1 cellular context compared by ENCODE assay signal in the genomic region with DNA sequence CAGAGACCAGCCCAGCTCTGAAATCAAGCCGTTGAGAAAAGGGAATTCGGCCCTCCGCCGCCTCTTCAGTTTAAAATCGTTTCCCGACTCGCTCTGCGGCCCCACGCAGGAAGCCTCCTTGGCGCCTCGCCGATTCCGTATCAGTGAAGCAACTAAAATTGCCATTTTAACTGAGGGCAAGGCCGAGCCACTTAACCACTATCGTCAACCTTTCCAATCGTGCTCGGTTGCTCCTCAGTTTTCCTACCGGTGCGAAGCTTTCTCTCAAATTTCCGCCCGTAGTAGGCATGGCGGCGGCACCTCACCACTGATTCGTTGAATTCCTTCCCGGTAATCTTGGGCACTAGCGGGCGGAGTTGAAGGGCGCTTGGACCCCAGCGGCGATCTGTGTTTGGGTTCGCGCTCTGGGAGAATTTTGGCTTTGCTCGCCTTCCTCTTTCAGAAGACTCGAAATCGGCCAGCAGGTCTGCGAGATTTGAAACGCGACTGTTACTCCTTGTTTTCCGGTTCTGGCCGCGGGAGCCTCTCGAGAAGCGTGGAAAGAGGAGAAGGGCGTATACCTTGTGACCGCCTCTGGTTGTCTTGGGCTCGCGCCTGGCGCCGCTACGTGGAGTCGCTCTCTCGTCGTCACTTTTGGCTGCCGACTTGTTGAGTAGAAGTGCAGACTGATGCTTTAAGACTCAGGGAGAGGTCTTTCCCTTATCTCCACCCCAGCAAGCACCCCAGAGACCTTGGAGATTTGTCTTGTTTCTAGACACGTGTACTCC.
TF ChIP-seq lines count a peak whose summit lies in the region.

A gene with protein sequence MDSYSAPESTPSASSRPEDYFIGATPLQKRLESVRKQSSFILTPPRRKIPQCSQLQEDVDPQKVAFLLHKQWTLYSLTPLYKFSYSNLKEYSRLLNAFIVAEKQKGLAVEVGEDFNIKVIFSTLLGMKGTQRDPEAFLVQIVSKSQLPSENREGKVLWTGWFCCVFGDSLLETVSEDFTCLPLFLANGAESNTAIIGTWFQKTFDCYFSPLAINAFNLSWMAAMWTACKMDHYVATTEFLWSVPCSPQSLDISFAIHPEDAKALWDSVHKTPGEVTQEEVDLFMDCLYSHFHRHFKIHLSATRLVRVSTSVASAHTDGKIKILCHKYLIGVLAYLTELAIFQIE (minus strand): TSS at position 569 of the 767 bp plus-strand sequence. CDS start 13,584 bp downstream, outside the sequence.
A gene with protein sequence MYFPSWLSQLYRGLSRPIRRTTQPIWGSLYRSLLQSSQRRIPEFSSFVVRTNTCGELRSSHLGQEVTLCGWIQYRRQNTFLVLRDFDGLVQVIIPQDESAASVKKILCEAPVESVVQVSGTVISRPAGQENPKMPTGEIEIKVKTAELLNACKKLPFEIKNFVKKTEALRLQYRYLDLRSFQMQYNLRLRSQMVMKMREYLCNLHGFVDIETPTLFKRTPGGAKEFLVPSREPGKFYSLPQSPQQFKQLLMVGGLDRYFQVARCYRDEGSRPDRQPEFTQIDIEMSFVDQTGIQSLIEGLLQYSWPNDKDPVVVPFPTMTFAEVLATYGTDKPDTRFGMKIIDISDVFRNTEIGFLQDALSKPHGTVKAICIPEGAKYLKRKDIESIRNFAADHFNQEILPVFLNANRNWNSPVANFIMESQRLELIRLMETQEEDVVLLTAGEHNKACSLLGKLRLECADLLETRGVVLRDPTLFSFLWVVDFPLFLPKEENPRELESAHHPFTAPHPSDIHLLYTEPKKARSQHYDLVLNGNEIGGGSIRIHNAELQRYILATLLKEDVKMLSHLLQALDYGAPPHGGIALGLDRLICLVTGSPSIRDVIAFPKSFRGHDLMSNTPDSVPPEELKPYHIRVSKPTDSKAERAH (plus strand): TSS at position 359 of the 767 bp plus-strand sequence. CDS start 557 bp downstream, outside the sequence.

TF ChIP-seq in K562, 482 proteins besides CTCF, POLR2A, EP300 and RAD21 (continued from another document and continues in another):
- TF ChIP-seq, protein P1, sequence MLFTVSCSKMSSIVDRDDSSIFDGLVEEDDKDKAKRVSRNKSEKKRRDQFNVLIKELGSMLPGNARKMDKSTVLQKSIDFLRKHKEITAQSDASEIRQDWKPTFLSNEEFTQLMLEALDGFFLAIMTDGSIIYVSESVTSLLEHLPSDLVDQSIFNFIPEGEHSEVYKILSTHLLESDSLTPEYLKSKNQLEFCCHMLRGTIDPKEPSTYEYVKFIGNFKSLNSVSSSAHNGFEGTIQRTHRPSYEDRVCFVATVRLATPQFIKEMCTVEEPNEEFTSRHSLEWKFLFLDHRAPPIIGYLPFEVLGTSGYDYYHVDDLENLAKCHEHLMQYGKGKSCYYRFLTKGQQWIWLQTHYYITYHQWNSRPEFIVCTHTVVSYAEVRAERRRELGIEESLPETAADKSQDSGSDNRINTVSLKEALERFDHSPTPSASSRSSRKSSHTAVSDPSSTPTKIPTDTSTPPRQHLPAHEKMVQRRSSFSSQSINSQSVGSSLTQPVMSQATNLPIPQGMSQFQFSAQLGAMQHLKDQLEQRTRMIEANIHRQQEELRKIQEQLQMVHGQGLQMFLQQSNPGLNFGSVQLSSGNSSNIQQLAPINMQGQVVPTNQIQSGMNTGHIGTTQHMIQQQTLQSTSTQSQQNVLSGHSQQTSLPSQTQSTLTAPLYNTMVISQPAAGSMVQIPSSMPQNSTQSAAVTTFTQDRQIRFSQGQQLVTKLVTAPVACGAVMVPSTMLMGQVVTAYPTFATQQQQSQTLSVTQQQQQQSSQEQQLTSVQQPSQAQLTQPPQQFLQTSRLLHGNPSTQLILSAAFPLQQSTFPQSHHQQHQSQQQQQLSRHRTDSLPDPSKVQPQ (CRISPR knock-in tag; IDR thresholded peaks at IDR 0.05; ENCODE audit: borderline replicate concordance) = no peak
- TF ChIP-seq MCM7 (IDR thresholded peaks at IDR 0.05) (no peak; a peak in 1 of 4 replicates), ZNF830 (CRISPR knock-in tag; IDR thresholded peaks at IDR 0.05) (no peak), POU5F1 (IDR thresholded peaks at IDR 0.05; ENCODE audit: borderline replicate concordance, low read depth, low read length, partially characterized antibody) (peak; percentile 40), ETV1 (tag; conservative IDR thresholded peaks at IDR 0.05; ENCODE audit: low read depth) (peak; percentile 82), MTA3 (IDR thresholded peaks at IDR 0.05; ENCODE audit: borderline replicate concordance) (peak; percentile 75), SAFB (IDR thresholded peaks at IDR 0.05; ENCODE audit: borderline replicate concordance, low read depth, low read length) (no peak), JUN (IDR thresholded peaks at IDR 0.05; ENCODE audit: borderline replicate concordance, low read depth, low read length) (peak; percentile 46; the same call in 1 of the 2 replicates), JUN (CRISPR knock-in tag; IDR thresholded peaks at IDR 0.05; ENCODE audit: borderline replicate concordance) (no peak), SNRNP70 (optimal IDR thresholded peaks at IDR 0.05; ENCODE audit: low read depth, low read length) (no peak), KDM1A (IDR thresholded peaks at IDR 0.05) (no peak), KAT2B (IDR thresholded peaks at IDR 0.05; ENCODE audit: low read depth, low read length) (no peak), ESRRB (CRISPR knock-in tag; IDR thresholded peaks at IDR 0.05; ENCODE audit: borderline replicate concordance) (no peak), NCOR1 (IDR thresholded peaks at IDR 0.05) (0 out of 2 replicates have a peak, but pooled peaks have one; percentile 36), ZNF695 (CRISPR knock-in tag; IDR thresholded peaks at IDR 0.05) (no peak), NFE2 (IDR thresholded peaks at IDR 0.05; ENCODE audit: low read depth) (no peak; the same call in 1 of the 2 replicates), SIN3A (IDR thresholded peaks at IDR 0.05; ENCODE audit: borderline replicate concordance in 2 of 2, control insufficient read depth in 1 of 2, low read depth in 2 of 2, low read length in 2 of 2) (peak; percentile 62 to 90; a peak in 2 of 4 replicates), CHD4 (IDR thresholded peaks at IDR 0.05; ENCODE audit: insufficient read depth, insufficient replicate concordance, low read depth, low read length, poor library complexity, severe bottlenecking) (no peak), DACH1 (IDR thresholded peaks at IDR 0.05; ENCODE audit: partially characterized antibody) (no peak), CAMTA2 (CRISPR knock-in tag; conservative IDR thresholded peaks at IDR 0.05) (no peak), FOXA3 (CRISPR knock-in tag; conservative IDR thresholded peaks at IDR 0.05 in 1 of 2, IDR thresholded peaks at IDR 0.05 in 1 of 2) (no peak), GABPA (tag; conservative IDR thresholded peaks at IDR 0.05; ENCODE audit: low read depth) (peak; percentile 94), ZNF316 (IDR thresholded peaks at IDR 0.05) (no peak), ZNF584 (CRISPR knock-in tag; IDR thresholded peaks at IDR 0.05; ENCODE audit: low read depth) (peak; percentile 81; the same call in 1 of the 2 replicates), ARNT (IDR thresholded peaks at IDR 0.05) (peak; percentile 61 to 92; a peak in 3 of 4 replicates), ERF (CRISPR knock-in tag; IDR thresholded peaks at IDR 0.05) (no peak), RBM14 (IDR thresholded peaks at IDR 0.05; ENCODE audit: borderline replicate concordance, insufficient read depth, low read depth, low read length) (no peak), HNRNPLL (IDR thresholded peaks at IDR 0.05; ENCODE audit: low read depth, low read length, poor library complexity, severe bottlenecking) (peak; percentile 95), KDM4B (IDR thresholded peaks at IDR 0.05; ENCODE audit: borderline replicate concordance in 2 of 2, low read depth in 1 of 2) (peak in 1 of 2 experiments; percentile 36; a peak in 2 of 4 replicates), FOXM1 (IDR thresholded peaks at IDR 0.05; ENCODE audit: low read depth) (peak; percentile 95), FOXM1 (CRISPR knock-in tag; IDR thresholded peaks at IDR 0.05; ENCODE audit: low read depth) (peak; percentile 87; the same call in 1 of the 2 replicates), ZNF431 (CRISPR knock-in tag; IDR thresholded peaks at IDR 0.05) (peak; percentile 60; the same call in 1 of the 2 replicates), DDX20 (tag; IDR thresholded peaks at IDR 0.05; ENCODE audit: low read depth) (no peak), SIN3B (IDR thresholded peaks at IDR 0.05; ENCODE audit: low read depth) (peak; percentile 87), CBX1 (IDR thresholded peaks at IDR 0.05; ENCODE audit: low read depth) (peak; percentile 15; the same call in 1 of the 2 replicates), NFRKB (IDR thresholded peaks at IDR 0.05; ENCODE audit: low read depth) (peak; percentile 97), HLTF (IDR thresholded peaks at IDR 0.05) (no peak), TEAD1 (CRISPR knock-in tag; IDR thresholded peaks at IDR 0.05) (peak in 1 of 2 experiments; percentile 53; a peak in 2 of 4 replicates), HNRNPH1 (optimal IDR thresholded peaks at IDR 0.05; ENCODE audit: low read depth, low read length) (no peak), ZC3H11A (IDR thresholded peaks at IDR 0.05; ENCODE audit: low read depth, low read length) (no peak), TARDBP (IDR thresholded peaks at IDR 0.05) (peak; percentile 76; the same call in 1 of the 2 replicates), HNRNPUL1 (IDR thresholded peaks at IDR 0.05; ENCODE audit: low read length) (no peak)
- TF ChIP-seq, protein P2, sequence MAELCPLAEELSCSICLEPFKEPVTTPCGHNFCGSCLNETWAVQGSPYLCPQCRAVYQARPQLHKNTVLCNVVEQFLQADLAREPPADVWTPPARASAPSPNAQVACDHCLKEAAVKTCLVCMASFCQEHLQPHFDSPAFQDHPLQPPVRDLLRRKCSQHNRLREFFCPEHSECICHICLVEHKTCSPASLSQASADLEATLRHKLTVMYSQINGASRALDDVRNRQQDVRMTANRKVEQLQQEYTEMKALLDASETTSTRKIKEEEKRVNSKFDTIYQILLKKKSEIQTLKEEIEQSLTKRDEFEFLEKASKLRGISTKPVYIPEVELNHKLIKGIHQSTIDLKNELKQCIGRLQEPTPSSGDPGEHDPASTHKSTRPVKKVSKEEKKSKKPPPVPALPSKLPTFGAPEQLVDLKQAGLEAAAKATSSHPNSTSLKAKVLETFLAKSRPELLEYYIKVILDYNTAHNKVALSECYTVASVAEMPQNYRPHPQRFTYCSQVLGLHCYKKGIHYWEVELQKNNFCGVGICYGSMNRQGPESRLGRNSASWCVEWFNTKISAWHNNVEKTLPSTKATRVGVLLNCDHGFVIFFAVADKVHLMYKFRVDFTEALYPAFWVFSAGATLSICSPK (IDR thresholded peaks at IDR 0.05; ENCODE audit: borderline replicate concordance) = no peak
- TF ChIP-seq, protein P3, sequence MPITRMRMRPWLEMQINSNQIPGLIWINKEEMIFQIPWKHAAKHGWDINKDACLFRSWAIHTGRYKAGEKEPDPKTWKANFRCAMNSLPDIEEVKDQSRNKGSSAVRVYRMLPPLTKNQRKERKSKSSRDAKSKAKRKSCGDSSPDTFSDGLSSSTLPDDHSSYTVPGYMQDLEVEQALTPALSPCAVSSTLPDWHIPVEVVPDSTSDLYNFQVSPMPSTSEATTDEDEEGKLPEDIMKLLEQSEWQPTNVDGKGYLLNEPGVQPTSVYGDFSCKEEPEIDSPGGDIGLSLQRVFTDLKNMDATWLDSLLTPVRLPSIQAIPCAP (CRISPR knock-in tag; IDR thresholded peaks at IDR 0.05; ENCODE audit: borderline replicate concordance) = no peak; the same call in 1 of the 2 replicates
- TF ChIP-seq, protein P4, sequence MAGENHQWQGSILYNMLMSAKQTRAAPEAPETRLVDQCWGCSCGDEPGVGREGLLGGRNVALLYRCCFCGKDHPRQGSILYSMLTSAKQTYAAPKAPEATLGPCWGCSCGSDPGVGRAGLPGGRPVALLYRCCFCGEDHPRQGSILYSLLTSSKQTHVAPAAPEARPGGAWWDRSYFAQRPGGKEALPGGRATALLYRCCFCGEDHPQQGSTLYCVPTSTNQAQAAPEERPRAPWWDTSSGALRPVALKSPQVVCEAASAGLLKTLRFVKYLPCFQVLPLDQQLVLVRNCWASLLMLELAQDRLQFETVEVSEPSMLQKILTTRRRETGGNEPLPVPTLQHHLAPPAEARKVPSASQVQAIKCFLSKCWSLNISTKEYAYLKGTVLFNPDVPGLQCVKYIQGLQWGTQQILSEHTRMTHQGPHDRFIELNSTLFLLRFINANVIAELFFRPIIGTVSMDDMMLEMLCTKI (IDR thresholded peaks at IDR 0.05; ENCODE audit: partially characterized antibody) = no peak
- TF ChIP-seq, protein P5, sequence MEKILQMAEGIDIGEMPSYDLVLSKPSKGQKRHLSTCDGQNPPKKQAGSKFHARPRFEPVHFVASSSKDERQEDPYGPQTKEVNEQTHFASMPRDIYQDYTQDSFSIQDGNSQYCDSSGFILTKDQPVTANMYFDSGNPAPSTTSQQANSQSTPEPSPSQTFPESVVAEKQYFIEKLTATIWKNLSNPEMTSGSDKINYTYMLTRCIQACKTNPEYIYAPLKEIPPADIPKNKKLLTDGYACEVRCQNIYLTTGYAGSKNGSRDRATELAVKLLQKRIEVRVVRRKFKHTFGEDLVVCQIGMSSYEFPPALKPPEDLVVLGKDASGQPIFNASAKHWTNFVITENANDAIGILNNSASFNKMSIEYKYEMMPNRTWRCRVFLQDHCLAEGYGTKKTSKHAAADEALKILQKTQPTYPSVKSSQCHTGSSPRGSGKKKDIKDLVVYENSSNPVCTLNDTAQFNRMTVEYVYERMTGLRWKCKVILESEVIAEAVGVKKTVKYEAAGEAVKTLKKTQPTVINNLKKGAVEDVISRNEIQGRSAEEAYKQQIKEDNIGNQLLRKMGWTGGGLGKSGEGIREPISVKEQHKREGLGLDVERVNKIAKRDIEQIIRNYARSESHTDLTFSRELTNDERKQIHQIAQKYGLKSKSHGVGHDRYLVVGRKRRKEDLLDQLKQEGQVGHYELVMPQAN (IDR thresholded peaks at IDR 0.05; ENCODE audit: borderline replicate concordance) = peak; percentile 78; the same call in 1 of the 2 replicates
- TF ChIP-seq, protein P6, sequence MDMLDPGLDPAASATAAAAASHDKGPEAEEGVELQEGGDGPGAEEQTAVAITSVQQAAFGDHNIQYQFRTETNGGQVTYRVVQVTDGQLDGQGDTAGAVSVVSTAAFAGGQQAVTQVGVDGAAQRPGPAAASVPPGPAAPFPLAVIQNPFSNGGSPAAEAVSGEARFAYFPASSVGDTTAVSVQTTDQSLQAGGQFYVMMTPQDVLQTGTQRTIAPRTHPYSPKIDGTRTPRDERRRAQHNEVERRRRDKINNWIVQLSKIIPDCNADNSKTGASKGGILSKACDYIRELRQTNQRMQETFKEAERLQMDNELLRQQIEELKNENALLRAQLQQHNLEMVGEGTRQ (CRISPR knock-in tag; IDR thresholded peaks at IDR 0.05) = no peak
- TF ChIP-seq, protein P7, sequence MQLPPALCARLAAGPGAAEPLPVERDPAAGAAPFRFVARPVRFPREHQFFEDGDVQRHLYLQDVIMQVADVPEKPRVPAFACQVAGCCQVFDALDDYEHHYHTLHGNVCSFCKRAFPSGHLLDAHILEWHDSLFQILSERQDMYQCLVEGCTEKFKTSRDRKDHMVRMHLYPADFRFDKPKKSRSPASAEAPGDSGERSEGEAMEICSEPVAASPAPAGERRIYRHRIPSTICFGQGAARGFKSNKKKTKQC (CRISPR knock-in tag; IDR thresholded peaks at IDR 0.05) = no peak
